In genomic region chr1:176852124-176852523, GRCh38 we compare ENCODE assay signal across 34 cellular contexts.
"Had no signal": no experiment of that assay in that cellular context is flagged by ENCODE, and none has a peak within 500 bp of the region (broad histone marks: within the 10 kb centered on the region; RNA-seq: fewer than 3 reads in every experiment).

No MANE protein-coding gene starts in this region.

- H3K9me3 ChIP-seq: MG63 had no signal

- H3K4me3 ChIP-seq: MG63 had no signal

- H3K36me3 ChIP-seq: MG63 had no signal

- DNase-seq: Karpas-422, Kasumi-1, MG63, MM.1S, MV-4-11, NCI-H1048, NCI-H1092, NCI-H1092 treated with DMSO at 0.1 percent for 48 hours, NCI-H1105, NCI-H1105 treated with DMSO at 0.1 percent for 48 hours, NCI-H1417, NCI-H1417 treated with DMSO at 0.1 percent for 48 hours, NCI-H1436, NCI-H1436 treated with DMSO at 0.1 percent for 48 hours, NCI-H146, NCI-H1694, NCI-H1694 treated with DMSO at 0.1 percent for 48 hours, NCI-H187, NCI-H187 treated with DMSO at 0.1 percent for 48 hours, NCI-H1930, NCI-H2029, NCI-H2029 treated with DMSO at 0.1 percent for 48 hours, NCI-H2081, NCI-H2081 treated with DMSO at 0.1 percent for 48 hours, NCI-H2107, NCI-H2171, NCI-H2171 treated with DMSO at 0.1 percent for 48 hours, NCI-H2227 treated with DMSO at 0.1 percent for 48 hours, NCI-H226, NCI-H345, NCI-H446, NCI-H446 treated with DMSO at 0.1 percent for 48 hours, NCI-H510A, NCI-H510A treated with DMSO at 0.1 percent for 48 hours had no signal

- H3K27me3 ChIP-seq: MG63 had no signal
